23 cellular contexts compared by ENCODE assay signal in genomic region chr18:10322408-10322807, GRCh38.
DNase-seq lines count a peak whose midpoint lies in the region; FAIRE-seq and TF ChIP-seq lines count a peak whose summit lies in the region.
"Had no signal": no experiment of that assay in that cellular context is flagged by ENCODE, and none has a peak within 500 bp of the region (broad histone marks: within the 10 kb centered on the region; RNA-seq: fewer than 3 reads in every experiment).

No MANE protein-coding gene starts in this region.

- H3K4me3 ChIP-seq in mammary epithelial cell (replicated peaks in 1 of 3; ENCODE audit: insufficient read depth in 1 of 3, low read depth in 2 of 3, low read length in 3 of 3) (no peak overlapping the region), breast epithelium (no peak overlapping the region), fibroblast of mammary gland (ENCODE audit: control insufficient read depth, low read depth, low read length) (no peak overlapping the region)
- H3K4me3 ChIP-seq: GM12878, Peyer's patch, SK-N-MC had no signal

- CTCF ChIA-PET in mammary epithelial cell (lab: Charles Lee; ENCODE audit: low non-redundant PET) (no interaction called here), RWPE1 (lab: Yijun Ruan, JAX) (no interaction called here)

- intact Hi-C loops in mammary epithelial cell (cut with micrococcal nuclease) (loop anchor here (10.0 kb wide), 3 partner anchors 132 to 348 kb away; partner anchors contain the start of genes APCDD1 and NAPG), breast epithelium (cut with DNase I; ENCODE audit: low total_unique reads) (loop anchor here (2.0 kb wide), 1 partner anchor 34 kb away; no protein-coding TSS in a partner anchor)

- H3K27ac ChIP-seq in mammary epithelial cell (ENCODE audit: insufficient read depth, low read depth, low read length): no peak overlapping the region
- H3K27ac ChIP-seq in breast epithelium: no peak overlapping the region
- no peak overlapping the region for H3K27ac ChIP-seq in RWPE1
- H3K27ac ChIP-seq: 22Rv1, Peyer's patch, SK-N-MC had no signal

- DNase-seq in mammary epithelial cell: peak; percentile 58
- no peak for DNase-seq in breast epithelium (ENCODE audit: low spot score in 2 of 2)
- peak; percentile 57 for DNase-seq in SW480 (ENCODE audit: low spot score)
- DNase-seq in fibroblast of mammary gland (ENCODE audit: low read depth): peak; percentile 37
- DNase-seq in urothelium cell line (ENCODE audit: low spot score): peak; percentile 39
- no peak for DNase-seq in RWPE1 (ENCODE audit: low spot score)
- DNase-seq in NAMALWA (ENCODE audit: low spot score): no peak
- no peak for DNase-seq in iPS-NIHi11 (ENCODE audit: low spot score)
- DNase-seq: CD4-positive, alpha-beta T cell; EL; Karpas-422; NCI-H1092; NCI-H146; NCI-H2029 treated with DMSO at 0.1 percent for 48 hours; NCI-H2171; NCI-H526 treated with DMSO at 0.1 percent for 48 hours; NK-92 treated with Interleukin-12 subunit alpha and Interleukin-12 subunit beta, amount 100 ng/mL, for 24 hours; Peyer's patch; SHP77 had no signal

- TF ChIP-seq CTCF in mammary epithelial cell (conservative IDR thresholded peaks at IDR 0.05 in 1 of 2, IDR thresholded peaks at IDR 0.05 in 1 of 2; ENCODE audit: extremely low read depth in 1 of 2, insufficient read depth in 1 of 2, low read depth in 1 of 2, low read length in 2 of 2): no peak
- no peak for TF ChIP-seq CTCF in breast epithelium (IDR thresholded peaks at IDR 0.05)
- TF ChIP-seq CTCF in fibroblast of mammary gland (conservative IDR thresholded peaks at IDR 0.05; ENCODE audit: control insufficient read depth, insufficient read depth, low read depth, low read length): no peak
- no peak for TF ChIP-seq CTCF in RWPE1 (conservative IDR thresholded peaks at IDR 0.05; ENCODE audit: low read depth)

- dilution Hi-C loops in mammary epithelial cell (cut with HindIII; ENCODE audit: low sequenced_read_pairs): loop anchor here (5.0 kb wide), 1 partner anchor 80 kb away; no protein-coding TSS in a partner anchor

- no TSS peak for BruUV-seq in mammary epithelial cell (replicated peaks; lab: Mats Ljungman, UMichigan)

- H3K4me1 ChIP-seq in mammary epithelial cell (ENCODE audit: insufficient read depth, low read length): peaks cover 6% of the 10 kb centered on the region
- peaks cover 0 to 4% of the 10 kb centered on the region in 2 donors for H3K4me1 ChIP-seq in breast epithelium
- H3K4me1 ChIP-seq: Peyer's patch had no signal

- FAIRE-seq in urothelium cell line (lab: Jason Lieb, UNC): no peak
- FAIRE-seq: GM12878, HepG2 had no signal

- H3K9ac ChIP-seq in mammary epithelial cell (ENCODE audit: insufficient read depth, low read length): no peak overlapping the region

- TF ChIP-seq POLR2A in breast epithelium (IDR thresholded peaks at IDR 0.05): no peak

- no peaks in the 10 kb centered on the region for H3K36me3 ChIP-seq in mammary epithelial cell (ENCODE audit: insufficient read depth, low read length)
- H3K36me3 ChIP-seq in breast epithelium: no peaks in the 10 kb centered on the region
- H3K36me3 ChIP-seq: Peyer's patch had no signal

- no peak overlapping the region for H3K4me2 ChIP-seq in mammary epithelial cell (ENCODE audit: insufficient read depth, low read depth, low read length)

- H3K9me3 ChIP-seq in mammary epithelial cell (replicated peaks; ENCODE audit: insufficient read depth, low read length) (no peaks in the 10 kb centered on the region), breast epithelium (no peaks in the 10 kb centered on the region)
- H3K9me3 ChIP-seq: Peyer's patch had no signal

- no peaks in the 10 kb centered on the region for H3K79me2 ChIP-seq in mammary epithelial cell (ENCODE audit: insufficient read depth, low read length)

- POLR2A ChIA-PET in RWPE1 (lab: Yijun Ruan, JAX; ENCODE audit: low non-redundant PET): no interaction called here

- in situ Hi-C loops in mammary epithelial cell (cut with MboI; ENCODE audit: low sequenced_read_pairs in 2 of 2): no loop called here

- 38% methylated on average over 2 of the region's 2 CpGs for WGBS in mammary epithelial cell (ENCODE audit: low coverage, missing lambda C conversion rate)

- H4K20me1 ChIP-seq in mammary epithelial cell (ENCODE audit: insufficient read depth, low read length): no peaks in the 10 kb centered on the region

- no peak overlapping the region for H2AFZ ChIP-seq in mammary epithelial cell (ENCODE audit: low read depth, low read length)

- H3K27me3 ChIP-seq in mammary epithelial cell (ENCODE audit: insufficient read depth, low read length) (no peaks in the 10 kb centered on the region), breast epithelium (no peaks in the 10 kb centered on the region)
- H3K27me3 ChIP-seq: Peyer's patch had no signal

Comparison
In these comparisons a context has a peak if more than half of its experiments do, and no peak if none do; other contexts are left out.
1. DNase-seq: peak in mammary epithelial cell (single experiment), SW480 (single experiment), fibroblast of mammary gland (single experiment) and urothelium cell line (single experiment); none in breast epithelium (0 of 2), RWPE1 (single experiment), NAMALWA (single experiment) and iPS-NIHi11 (single experiment).